Comparison of ENCODE assay signal across 9 cellular contexts in genomic region chr11:68127791-68128681, GRCh38. TPM values are rescaled to one million over a fixed set of nuclear protein-coding genes. Genes with fewer than 3 reads are reported as not detected.
DNase-seq lines count a peak whose midpoint lies in the region; ATAC-seq and TF ChIP-seq lines count a peak whose summit lies in the region.
"Had no signal": no experiment of that assay in that cellular context is flagged by ENCODE, and none has a peak within 500 bp of the region (broad histone marks: within the 10 kb centered on the region; RNA-seq: fewer than 3 reads in every experiment).

No MANE protein-coding gene starts in this region.

- TF ChIP-seq CTCF in 22Rv1 (IDR thresholded peaks at IDR 0.05) (no peak), PC-3 (conservative IDR thresholded peaks at IDR 0.05; ENCODE audit: low read depth, low read length) (no peak), fibroblast of the aortic adventitia (IDR thresholded peaks at IDR 0.05; ENCODE audit: insufficient read depth, low read length) (no peak)

- POLR2A ChIA-PET in PC-3 (lab: Charles Lee; ENCODE audit: unreplicated experiment): interaction anchor here (0.6 kb wide), 1 partner anchor 1779 kb away, joined by 3 read pairs; no protein-coding TSS in a partner anchor
- POLR2A ChIA-PET in activated CD4-positive, alpha-beta T cell treated with anti-CD3 and anti-CD28 coated beads, Interleukin-2, amount 10 ng/mL, durations not matched to agents 7 days and 5 days (lab: Charles Lee): interaction anchor here (0.6 kb wide), 1 partner anchor 243 kb away, joined by 5 read pairs; no protein-coding TSS in a partner anchor

- H3K4me1 ChIP-seq in PC-3 (ENCODE audit: insufficient read depth, low read length): peaks cover 25% of the 10 kb centered on the region

- no peaks in the 10 kb centered on the region for H3K79me2 ChIP-seq in PC-3 (ENCODE audit: low read length)

- H4K20me1 ChIP-seq in PC-3 (ENCODE audit: low read length): no peaks in the 10 kb centered on the region

- H3K36me3 Mint-ChIP-seq in naive B cell: peaks cover 0 to 24% of the 10 kb centered on the region in 2 donors
- peaks cover 9% of the 10 kb centered on the region for H3K36me3 Mint-ChIP-seq in activated CD4-positive, alpha-beta T cell treated with anti-CD3 and anti-CD28 coated beads, Interleukin-2, amount 10 ng/mL, durations not matched to agents 7 days and 5 days (ENCODE audit: low read depth)

- CTCF ChIA-PET in PC-3 (lab: Charles Lee): no interaction called here
- CTCF ChIA-PET in activated CD4-positive, alpha-beta T cell treated with anti-CD3 and anti-CD28 coated beads, Interleukin-2, amount 10 ng/mL, durations not matched to agents 7 days and 5 days (lab: Charles Lee): no interaction called here

- H3K9me2 ChIP-seq in PC-3 (replicated peaks; ENCODE audit: low read length): no peaks in the 10 kb centered on the region

- DNase-seq in PC-3 (peak; percentile 73), fibroblast of the aortic adventitia (ENCODE audit: low read depth) (peak; percentile 33), naive B cell (no peak), posterior vena cava (ENCODE audit: low spot score) (no peak)
- DNase-seq in activated CD4-positive, alpha-beta T cell treated with anti-CD3 and anti-CD28 coated beads, Interleukin-2, amount 10 ng/mL, durations not matched to agents 7 days and 5 days: no peak
- DNase-seq: activated effector memory CD4-positive, alpha-beta T cell treated with Interleukin-2 at 50 U/mL for 16 hours had no signal

- H3K9me3 ChIP-seq in PC-3 (ENCODE audit: low read length): peaks cover 14% of the 10 kb centered on the region; the same call in 1 of the 2 replicates

- H3K27ac ChIP-seq in 22Rv1 (peak overlapping the region; percentile 64), PC-3 (ENCODE audit: low read length) (no peak overlapping the region)

- H3K9me3 Mint-ChIP-seq in naive B cell: peaks cover 4 to 14% (median 9%) of the 10 kb centered on the region in 7 donors
- peaks cover 14% of the 10 kb centered on the region for H3K9me3 Mint-ChIP-seq in activated CD4-positive, alpha-beta T cell treated with anti-CD3 and anti-CD28 coated beads, Interleukin-2, amount 10 ng/mL, durations not matched to agents 7 days and 5 days

- TSS peak; percentile 55 for BruUV-seq in PC-3 (replicated peaks; lab: Mats Ljungman, UMichigan)

- H3K4me2 ChIP-seq in PC-3 (ENCODE audit: low read length): peak overlapping the region; percentile 33; the same call in 1 of the 2 replicates

- no peak overlapping the region for H3K9ac ChIP-seq in PC-3 (ENCODE audit: low read length)

- H3K4me1 Mint-ChIP-seq in naive B cell: peaks cover 3 to 7% (median 6%) of the 10 kb centered on the region in 3 donors
- no peaks in the 10 kb centered on the region for H3K4me1 Mint-ChIP-seq in activated CD4-positive, alpha-beta T cell treated with anti-CD3 and anti-CD28 coated beads, Interleukin-2, amount 10 ng/mL, durations not matched to agents 7 days and 5 days

- H3K36me3 ChIP-seq in PC-3 (ENCODE audit: low read depth, low read length): no peaks in the 10 kb centered on the region

- H3K27me3 ChIP-seq in PC-3 (ENCODE audit: low read length): no peaks in the 10 kb centered on the region

- peak; percentile 68 for ATAC-seq in PC-3
- peak; percentile 18 to 21 for ATAC-seq in naive B cell (ENCODE audit: low read depth in 2 of 2)
- ATAC-seq in GM19328 (IDR thresholded peaks at IDR 0.05; ENCODE audit: unreplicated experiment): no peak
- no peak for ATAC-seq in HG03175 (IDR thresholded peaks at IDR 0.05; ENCODE audit: unreplicated experiment)

- peak overlapping the region in 3 of 8 donors; percentile 28 to 50 (median 48) for H3K4me3 Mint-ChIP-seq in naive B cell
- no peak overlapping the region for H3K4me3 Mint-ChIP-seq in activated CD4-positive, alpha-beta T cell treated with anti-CD3 and anti-CD28 coated beads, Interleukin-2, amount 10 ng/mL, durations not matched to agents 7 days and 5 days

- H3K27me3 Mint-ChIP-seq in naive B cell: peaks cover 15 to 30% (median 25%) of the 10 kb centered on the region in 3 donors
- peaks cover 18% of the 10 kb centered on the region for H3K27me3 Mint-ChIP-seq in activated CD4-positive, alpha-beta T cell treated with anti-CD3 and anti-CD28 coated beads, Interleukin-2, amount 10 ng/mL, durations not matched to agents 7 days and 5 days

- H3K27ac Mint-ChIP-seq in naive B cell: no peak overlapping the region
- H3K27ac Mint-ChIP-seq in activated CD4-positive, alpha-beta T cell treated with anti-CD3 and anti-CD28 coated beads, Interleukin-2, amount 10 ng/mL, durations not matched to agents 7 days and 5 days: no peak overlapping the region

- intact Hi-C loops in PC-3 (cut with micrococcal nuclease): no loop called here
- intact Hi-C loops in posterior vena cava (cut with DNase I): no loop called here

- H3K4me3 ChIP-seq in PC-3 (ENCODE audit: low read length) (no peak overlapping the region), fibroblast of the aortic adventitia (ENCODE audit: low read depth, low read length) (peak overlapping the region; percentile 40)

- H2AFZ ChIP-seq in PC-3 (ENCODE audit: low read length): peak overlapping the region; percentile 61; the same call in 1 of the 2 replicates

- H3F3A ChIP-seq in PC-3 (ENCODE audit: low read length, unreplicated experiment): no peaks in the 10 kb centered on the region

RNA-seq across cellular contexts. Expression of gene CHKA, which starts 6.8 kb away (rescaled TPM):
- total RNA-seq in PC-3 (2014; rRNA removed) (57.5 and 71.9 TPM in 2 replicates), fibroblast of the aortic adventitia (ENCODE audit: low replicate concordance) (5.2 and 8.3 TPM in 2 replicates), posterior vena cava (10 to 100 TPM; 10.9 to 13.8 TPM)
- 10 to 100 TPM in 1 of 6 donors, 1 to 10 TPM in 5; 4.9 to 17.6 (median 6.4) TPM for polyA plus RNA-seq in naive B cell (ENCODE audit: low read depth in 6 of 6)
- 1 to 10 TPM; 4.5 to 6.3 TPM for total RNA-seq in activated CD4-positive, alpha-beta T cell treated with anti-CD3 and anti-CD28 coated beads, Interleukin-2, amount 10 ng/mL, durations not matched to agents 7 days and 5 days

Comparison
In these comparisons a context has a peak if more than half of its experiments do, and no peak if none do; other contexts are left out.
1. ATAC-seq: peak in PC-3 (single experiment) and naive B cell (2 of 2); none in GM19328 (single experiment) and HG03175 (single experiment).
2. DNase-seq: peak in PC-3 (single experiment) and fibroblast of the aortic adventitia (single experiment); none in naive B cell (single experiment), posterior vena cava (single experiment) and activated CD4-positive, alpha-beta T cell treated with anti-CD3 and anti-CD28 coated beads, Interleukin-2, amount 10 ng/mL, durations not matched to agents 7 days and 5 days (single experiment).